8 cellular contexts compared by ENCODE assay signal in genomic region chr22:39205344-39206021, GRCh38. TPM values are rescaled to one million over a fixed set of nuclear protein-coding genes. Genes with fewer than 3 reads are reported as not detected.
A peak's percentile ranks its signal among the peaks of the same experiment; 100 is the strongest.
DNase-seq lines count a peak whose midpoint lies in the region; ATAC-seq, FAIRE-seq and TF ChIP-seq lines count a peak whose summit lies in the region.

No MANE protein-coding gene starts in this region.

- ATAC-seq in omental fat pad (ENCODE audit: low FRiP score) (peak; percentile 88), HG03354 (IDR thresholded peaks at IDR 0.05; ENCODE audit: poor library complexity, severe bottlenecking, unreplicated experiment) (no peak), HG02642 (IDR thresholded peaks at IDR 0.05; ENCODE audit: poor library complexity, unreplicated experiment) (no peak), GM18861 (IDR thresholded peaks at IDR 0.05; ENCODE audit: unreplicated experiment) (no peak)

- TF ChIP-seq CTCF in astrocyte of the spinal cord (IDR thresholded peaks at IDR 0.05; ENCODE audit: low read depth, low read length) (no peak), omental fat pad (IDR thresholded peaks at IDR 0.05) (no peak)

- in situ Hi-C loops in astrocyte of the spinal cord (cut with HindIII; ENCODE audit: low sequenced_read_pairs) = no loop called here

- H3K4me3 ChIP-seq in astrocyte of the spinal cord (ENCODE audit: low read depth, low read length) = no peak overlapping the region

- FAIRE-seq in GM12892 (lab: Jason Lieb, UNC) = peak; percentile 70

- DNase-seq in GM12892 (ENCODE audit: insufficient read length) (peak; percentile 50), MV-4-11 (lab: John Stamatoyannopoulos, UW) (peak; percentile 54), astrocyte of the spinal cord (ENCODE audit: low read depth, low spot score) (peak; percentile 74), omental fat pad (ENCODE audit: low spot score) (no peak), CD1c-positive myeloid dendritic cell (ENCODE audit: extremely low spot score) (no peak)

- TF ChIP-seq POLR2A in GM12892 (IDR thresholded peaks at IDR 0.05; ENCODE audit: low read depth, low read length) = no peak

RNA-seq across cellular contexts. Expression of gene PDGFB, which starts 39.3 kb away (rescaled TPM):
- polyA plus RNA-seq in GM12892 (2012; ENCODE audit: missing spikeins) = 0.64 TPM
- total RNA-seq in omental fat pad = 10 to 100 TPM; 11.6 to 33.1 (median 14.6) TPM

RNA-seq across cellular contexts. Expression of gene CBX7, which starts 53.0 kb away (rescaled TPM):
- polyA plus RNA-seq in GM12892 (2012; ENCODE audit: missing spikeins) = 11.2 TPM
- 10 to 100 TPM; 22.6 to 74.9 (median 30.8) TPM for total RNA-seq in omental fat pad

Comparison
In these comparisons a context has a peak if more than half of its experiments do, and no peak if none do; other contexts are left out.
1. DNase-seq: peak in GM12892 (single experiment), MV-4-11 (single experiment) and astrocyte of the spinal cord (single experiment); none in omental fat pad (single experiment) and CD1c-positive myeloid dendritic cell (single experiment).